In the genomic region with DNA sequence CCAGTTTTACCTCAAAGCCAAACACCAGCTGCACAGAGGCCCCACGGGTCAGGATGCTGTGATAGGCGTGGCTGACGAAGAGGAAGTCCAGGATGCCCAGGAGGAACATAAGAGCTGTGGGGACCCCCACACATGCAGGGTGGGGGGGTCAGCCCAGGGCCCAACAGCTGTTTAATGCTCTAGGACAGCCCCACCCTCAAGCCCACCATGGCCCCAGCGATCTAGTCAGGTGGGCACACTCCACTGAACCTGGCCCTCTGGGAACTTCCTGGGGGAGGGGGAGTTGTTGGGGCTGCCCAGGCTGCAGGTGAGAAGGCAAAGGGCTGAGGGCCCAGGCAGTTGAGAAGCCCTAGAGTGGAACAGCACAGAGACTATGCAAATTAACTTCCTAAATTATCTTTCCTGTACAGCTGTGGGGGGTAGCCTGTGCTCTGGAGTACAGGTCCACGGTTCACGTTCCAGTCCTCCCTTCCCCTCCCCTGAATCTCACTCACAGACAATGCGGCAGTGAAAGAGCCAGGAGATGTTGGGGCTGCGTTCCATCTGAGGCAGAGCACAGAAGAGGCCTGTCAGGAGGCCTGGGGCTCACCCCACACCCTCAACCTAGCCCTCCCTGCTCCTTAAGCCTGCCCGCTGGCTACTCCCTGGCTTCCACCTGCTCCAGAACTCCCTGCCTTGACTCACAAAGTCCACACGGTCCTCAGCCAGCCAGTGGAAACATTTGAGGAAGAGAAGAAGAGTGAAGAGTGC, we compare ENCODE assay signal across 7 cellular contexts. TPM values are rescaled to one million over a fixed set of nuclear protein-coding genes. Genes with fewer than 3 reads are reported as not detected.
A peak's percentile ranks its signal among the peaks of the same experiment; 100 is the strongest.
DNase-seq lines count a peak whose midpoint lies in the region; ATAC-seq lines count a peak whose summit lies in the region.

No MANE protein-coding gene starts in this region.

- H3K9me3 ChIP-seq in duodenal mucosa (ENCODE audit: control insufficient read depth in 1 of 2, low read length in 2 of 2) = no peaks in the 10 kb centered on the region

- H3K27me3 ChIP-seq in duodenal mucosa (ENCODE audit: control insufficient read depth in 1 of 2, insufficient read depth in 2 of 2, low read length in 2 of 2) = no peaks in the 10 kb centered on the region

- peaks cover 45 to 55% of the 10 kb centered on the region in 2 donors for H3K36me3 ChIP-seq in duodenal mucosa (ENCODE audit: control insufficient read depth in 1 of 2, insufficient read depth in 2 of 2, low read length in 2 of 2)

- H3K4me1 ChIP-seq in duodenal mucosa (ENCODE audit: control insufficient read depth in 1 of 2, insufficient read depth in 2 of 2, low read length in 2 of 2) = peaks cover 31 to 46% of the 10 kb centered on the region in 2 donors

- peak overlapping the region; percentile 78 to 94 for H3K4me3 ChIP-seq in duodenal mucosa (ENCODE audit: low read depth in 1 of 2, low read length in 2 of 2)

- H3K27ac ChIP-seq in duodenal mucosa (ENCODE audit: low read depth, low read length) = peak overlapping the region; percentile 46

- H3K36me3 Mint-ChIP-seq in stimulated activated effector memory CD8-positive, alpha-beta T cell treated with anti-CD3 and anti-CD28 coated beads, Interleukin-12 subunit alpha, Interleukin-12 subunit beta, amount 100 ng/mL, for 72 hours = peaks cover 89% of the 10 kb centered on the region

- peak overlapping the region; percentile 98 for H3K4me3 Mint-ChIP-seq in stimulated activated effector memory CD8-positive, alpha-beta T cell treated with anti-CD3 and anti-CD28 coated beads, Interleukin-12 subunit alpha, Interleukin-12 subunit beta, amount 100 ng/mL, for 72 hours

- no peak for DNase-seq in stimulated activated effector memory CD8-positive, alpha-beta T cell treated with anti-CD3 and anti-CD28 coated beads, Interleukin-12 subunit alpha, Interleukin-12 subunit beta, amount 100 ng/mL, for 72 hours (ENCODE audit: low spot score in 2 of 2)
- no peak for DNase-seq in stimulated activated naive CD4-positive, alpha-beta T cell (lab: John Stamatoyannopoulos, UW)

- peaks cover 53% of the 10 kb centered on the region for H3K4me1 Mint-ChIP-seq in stimulated activated effector memory CD8-positive, alpha-beta T cell treated with anti-CD3 and anti-CD28 coated beads, Interleukin-12 subunit alpha, Interleukin-12 subunit beta, amount 100 ng/mL, for 72 hours

- H3K27ac Mint-ChIP-seq in stimulated activated effector memory CD8-positive, alpha-beta T cell treated with anti-CD3 and anti-CD28 coated beads, Interleukin-12 subunit alpha, Interleukin-12 subunit beta, amount 100 ng/mL, for 72 hours = peak overlapping the region; percentile 100

- peak overlapping the region; percentile 85 to 99 for H3K9ac ChIP-seq in duodenal mucosa (ENCODE audit: low read depth in 1 of 2, low read length in 2 of 2)

- ATAC-seq in GM18909 (IDR thresholded peaks at IDR 0.05; ENCODE audit: poor library complexity, unreplicated experiment) (peak; percentile 44), HG03139 (IDR thresholded peaks at IDR 0.05; ENCODE audit: unreplicated experiment) (peak; percentile 37), HG03039 (IDR thresholded peaks at IDR 0.05; ENCODE audit: unreplicated experiment) (no peak), esophagus mucosa (no peak)
- no peak for ATAC-seq in stimulated activated effector memory CD8-positive, alpha-beta T cell treated with anti-CD3 and anti-CD28 coated beads, Interleukin-12 subunit alpha, Interleukin-12 subunit beta, amount 100 ng/mL, for 72 hours

- no peaks in the 10 kb centered on the region for H3K9me3 Mint-ChIP-seq in stimulated activated effector memory CD8-positive, alpha-beta T cell treated with anti-CD3 and anti-CD28 coated beads, Interleukin-12 subunit alpha, Interleukin-12 subunit beta, amount 100 ng/mL, for 72 hours

RNA-seq across cellular contexts. Expression of a gene that starts 1.9 kb away (rescaled TPM):
- 28.1 TPM for total RNA-seq in esophagus mucosa

RNA-seq across cellular contexts. Expression of a gene that starts 10.3 kb away (rescaled TPM):
- 63.9 TPM for total RNA-seq in esophagus mucosa

RNA-seq across cellular contexts. Expression of a gene that starts 10.5 kb away (rescaled TPM):
- total RNA-seq in esophagus mucosa = 758 TPM

RNA-seq across cellular contexts. Expression of a gene that starts 14.9 kb away (rescaled TPM):
- total RNA-seq in esophagus mucosa = 9.4 TPM

RNA-seq across cellular contexts. Expression of a gene that starts 20.7 kb away (rescaled TPM):
- total RNA-seq in esophagus mucosa = 53.2 TPM

Comparison
In these comparisons a context has a peak if more than half of its experiments do, and no peak if none do; other contexts are left out.
1. ATAC-seq: peak in GM18909 (single experiment) and HG03139 (single experiment); none in stimulated activated effector memory CD8-positive, alpha-beta T cell treated with anti-CD3 and anti-CD28 coated beads, Interleukin-12 subunit alpha, Interleukin-12 subunit beta, amount 100 ng/mL, for 72 hours (single experiment), HG03039 (single experiment) and esophagus mucosa (single experiment).